Comparison of ENCODE assay signal across 11 cellular contexts in the genomic region with DNA sequence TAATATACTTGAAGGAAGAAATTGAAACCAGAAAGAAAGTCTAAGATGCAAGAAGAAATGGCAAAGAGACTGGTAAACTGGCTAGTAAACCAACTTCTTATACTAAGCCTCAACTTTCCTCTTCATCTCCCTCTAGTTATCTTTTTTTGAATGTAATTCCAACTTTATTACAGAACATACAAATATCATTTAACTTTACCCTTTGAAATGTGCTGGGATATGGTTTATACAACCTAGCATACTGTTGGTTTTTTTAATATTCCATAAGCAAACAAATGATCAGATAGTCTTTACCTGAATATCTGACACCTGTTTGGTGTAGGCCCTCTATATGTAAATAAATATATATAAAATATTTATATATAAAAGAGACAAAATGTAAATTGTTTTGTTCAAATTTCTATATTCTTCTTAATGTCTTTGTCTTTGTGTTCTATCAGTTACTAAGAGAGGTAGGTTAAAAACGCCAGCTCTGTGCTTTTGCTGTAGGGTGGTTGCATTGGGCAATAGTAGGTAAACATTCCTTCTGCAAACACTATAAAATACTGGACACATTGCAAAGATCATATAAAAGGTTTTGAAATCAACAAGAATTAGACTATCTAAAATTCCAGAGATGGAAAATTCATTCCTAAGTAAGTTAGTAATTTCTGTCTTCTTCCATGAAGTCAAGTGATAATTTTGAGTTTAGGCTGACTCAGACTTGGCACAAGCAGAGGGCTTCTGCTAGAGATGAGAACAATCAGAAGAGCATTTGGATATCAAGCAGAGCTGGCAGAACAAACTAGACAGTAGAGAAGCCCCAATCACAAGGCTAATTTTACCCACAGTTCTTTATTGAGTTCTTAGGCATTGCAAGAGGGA.
DNase-seq lines count a peak whose midpoint lies in the region; ATAC-seq and TF ChIP-seq lines count a peak whose summit lies in the region.
"Had no signal": no experiment of that assay in that cellular context is flagged by ENCODE, and none has a peak within 500 bp of the region (broad histone marks: within the 10 kb centered on the region; RNA-seq: fewer than 3 reads in every experiment).

No MANE protein-coding gene starts in this region.

- H3K27ac ChIP-seq in AG04450 (ENCODE audit: low read depth, low read length): no peak overlapping the region
- H3K27ac ChIP-seq: gastrocnemius medialis had no signal

- CTCF ChIA-PET in AG04450 (lab: Charles Lee): no interaction called here

- H3K27me3 Mint-ChIP-seq in effector memory CD8-positive, alpha-beta T cell: no peaks in the 10 kb centered on the region

- H3K4me3 Mint-ChIP-seq in effector memory CD8-positive, alpha-beta T cell: no peak overlapping the region
- H3K4me3 Mint-ChIP-seq: mesothelial cell of epicardium had no signal

- H3K4me1 Mint-ChIP-seq in effector memory CD8-positive, alpha-beta T cell (ENCODE audit: low read depth in 2 of 2): no peaks in the 10 kb centered on the region
- H3K4me1 Mint-ChIP-seq: mesothelial cell of epicardium had no signal

- H3K36me3 Mint-ChIP-seq in effector memory CD8-positive, alpha-beta T cell (ENCODE audit: insufficient read depth): no peaks in the 10 kb centered on the region
- H3K36me3 Mint-ChIP-seq: mesothelial cell of epicardium had no signal

- no peaks in the 10 kb centered on the region for H3K9me3 ChIP-seq in AG04450 (ENCODE audit: control insufficient read depth, insufficient read depth, low read length)
- H3K9me3 ChIP-seq: gastrocnemius medialis had no signal

- H3K4me3 ChIP-seq in AG04450 (ENCODE audit: low read depth, low read length): no peak overlapping the region
- no peak overlapping the region for H3K4me3 ChIP-seq in epithelial cell of esophagus (ENCODE audit: low read length)
- H3K4me3 ChIP-seq: gastrocnemius medialis had no signal

- no peak overlapping the region for H3K27ac Mint-ChIP-seq in effector memory CD8-positive, alpha-beta T cell
- H3K27ac Mint-ChIP-seq: mesothelial cell of epicardium had no signal

- DNase-seq in AG04450 (ENCODE audit: low read depth, low spot score) (peak; percentile 7), HuH-7.5 (ENCODE audit: low spot score) (peak; percentile 16), epithelial cell of esophagus (ENCODE audit: low read depth) (peak; percentile 17), middle frontal gyrus (ENCODE audit: extremely low spot score, low spot score) (peak; percentile 31), NCI-H2107 (lab: John Stamatoyannopoulos, UW) (no peak), GOT3 (lab: John Stamatoyannopoulos, UW) (no peak)
- DNase-seq in effector memory CD8-positive, alpha-beta T cell: no peak
- DNase-seq: gastrocnemius medialis, NCI-H146 had no signal

- POLR2A ChIA-PET in AG04450 (lab: Yijun Ruan, JAX): no interaction called here

- no peak for ATAC-seq in effector memory CD8-positive, alpha-beta T cell (replicated peaks)
- ATAC-seq in HG03521 (IDR thresholded peaks at IDR 0.05; ENCODE audit: unreplicated experiment): no peak
- ATAC-seq: gastrocnemius medialis had no signal

- TF ChIP-seq CTCF in AG04450 (IDR thresholded peaks at IDR 0.05; ENCODE audit: low read depth, low read length) (no peak), epithelial cell of esophagus (IDR thresholded peaks at IDR 0.05; ENCODE audit: insufficient read depth, low read depth, low read length, missing control alignments) (no peak)

- H3K27me3 ChIP-seq in AG04450 (ENCODE audit: control insufficient read depth, insufficient read depth, low read length): no peaks in the 10 kb centered on the region
- H3K27me3 ChIP-seq: gastrocnemius medialis had no signal

- H3K9me3 Mint-ChIP-seq in effector memory CD8-positive, alpha-beta T cell: peaks cover 2 to 9% of the 10 kb centered on the region in 2 donors

Comparison
In these comparisons a context has a peak if more than half of its experiments do, and no peak if none do; other contexts are left out.
1. DNase-seq: peak in AG04450 (single experiment), HuH-7.5 (single experiment), epithelial cell of esophagus (single experiment) and middle frontal gyrus (single experiment); none in effector memory CD8-positive, alpha-beta T cell (0 of 3), NCI-H2107 (single experiment) and GOT3 (single experiment).